8 cellular contexts compared by ENCODE assay signal in genomic region chr5:10441992-10442435, GRCh38. TPM values are rescaled to one million over a fixed set of nuclear protein-coding genes. Genes with fewer than 3 reads are reported as not detected.
DNase-seq lines count a peak whose midpoint lies in the region; ATAC-seq and TF ChIP-seq lines count a peak whose summit lies in the region.

No MANE protein-coding gene starts in this region.

- intact Hi-C loops in activated naive CD4-positive, alpha-beta T cell treated with anti-CD3 and anti-CD28 coated beads for 36 hours (cut with micrococcal nuclease), result loop anchor here (1.0 to 10.0 kb wide), 8 partner anchors 21 to 703 kb away; partner anchors contain the start of genes ANKRD33B, CCT5, DAP and MARCHF6
- intact Hi-C loops in prostate gland (cut with DNase I), result loop anchor here (5.0 kb wide), 1 partner anchor 160 kb away; no protein-coding TSS in a partner anchor

- H3K9me3 ChIP-seq in prostate gland, result no peaks in the 10 kb centered on the region

- no peaks in the 10 kb centered on the region for H3K9me3 Mint-ChIP-seq in activated naive CD4-positive, alpha-beta T cell treated with anti-CD3 and anti-CD28 coated beads for 36 hours

- H3K27me3 Mint-ChIP-seq in activated naive CD4-positive, alpha-beta T cell treated with anti-CD3 and anti-CD28 coated beads for 36 hours (ENCODE audit: low read depth), result peaks cover 2% of the 10 kb centered on the region

- in situ Hi-C loops in GM13976 (cut with MboI; ENCODE audit: low sequenced_read_pairs, unreplicated experiment), result no loop called here

- TF ChIP-seq CTCF in foreskin keratinocyte (conservative IDR thresholded peaks at IDR 0.05) (no peak), prostate gland (IDR thresholded peaks at IDR 0.05) (no peak), GM13976 (IDR thresholded peaks at IDR 0.05; ENCODE audit: borderline replicate concordance, control extremely low read depth, extremely low read depth, insufficient read depth, missing control alignments) (no peak)

- TF ChIP-seq POLR2A in prostate gland (IDR thresholded peaks at IDR 0.05), result no peak

- H3K27me3 ChIP-seq in foreskin keratinocyte, result peaks cover 9% of the 10 kb centered on the region
- no peaks in the 10 kb centered on the region for H3K27me3 ChIP-seq in prostate gland (replicated peaks; ENCODE audit: insufficient read depth)

- ATAC-seq in HG02938 (IDR thresholded peaks at IDR 0.05; ENCODE audit: unreplicated experiment), result peak; percentile 48
- ATAC-seq in SK-N-SH treated with all-trans-retinoic acid at 6 μM for 48 hours, result peak; percentile 77
- ATAC-seq in foreskin keratinocyte, result peak; percentile 75

- WGBS in prostate gland, result 1% methylated on average over 44 of the region's 44 CpGs

- H3K4me3 ChIP-seq in prostate gland, result peak overlapping the region; percentile 47 to 54

- H3K36me3 ChIP-seq in prostate gland, result no peaks in the 10 kb centered on the region

- H3K4me1 Mint-ChIP-seq in activated naive CD4-positive, alpha-beta T cell treated with anti-CD3 and anti-CD28 coated beads for 36 hours (ENCODE audit: low read depth), result peaks cover 37% of the 10 kb centered on the region

- no peak overlapping the region for H3K27ac Mint-ChIP-seq in activated naive CD4-positive, alpha-beta T cell treated with anti-CD3 and anti-CD28 coated beads for 36 hours

- CTCF ChIA-PET in activated naive CD4-positive, alpha-beta T cell treated with anti-CD3 and anti-CD28 coated beads for 36 hours (lab: Charles Lee), result interaction anchor here (2.9 to 3.9 kb wide), 2 partner anchors 11 to 158 kb away, joined by 10 to 19 read pairs; no protein-coding TSS in a partner anchor

- DNase-seq in activated naive CD4-positive, alpha-beta T cell treated with anti-CD3 and anti-CD28 coated beads for 36 hours, result peak; percentile 15
- DNase-seq in activated naive CD4-positive, alpha-beta T cell treated with Interleukin-2 at 50 U/mL for 16 hours, result no peak
- DNase-seq in foreskin keratinocyte (no peak), prostate gland (ENCODE audit: low spot score) (no peak), GM13976 (ENCODE audit: low spot score) (no peak), NCI-H146 treated with DMSO at 0.1 percent for 48 hours (lab: John Stamatoyannopoulos, UW; ENCODE audit: unreplicated experiment) (no peak)

- peak overlapping the region; percentile 74 for H3K4me3 Mint-ChIP-seq in activated naive CD4-positive, alpha-beta T cell treated with anti-CD3 and anti-CD28 coated beads for 36 hours

- H3K4me1 ChIP-seq in foreskin keratinocyte (no peaks in the 10 kb centered on the region), prostate gland (replicated peaks) (no peaks in the 10 kb centered on the region)

- H3K36me3 Mint-ChIP-seq in activated naive CD4-positive, alpha-beta T cell treated with anti-CD3 and anti-CD28 coated beads for 36 hours (ENCODE audit: low read depth), result peaks cover 1% of the 10 kb centered on the region

- H3K27ac ChIP-seq in foreskin keratinocyte (no peak overlapping the region), prostate gland (peak overlapping the region; percentile 61 to 78)

TF ChIP-seq in SK-N-SH treated with all-trans-retinoic acid at 6 μM for 48 hours, 23 proteins besides CTCF, POLR2A, EP300 and RAD21:
- TF ChIP-seq POU6F1 (CRISPR knock-in tag; IDR thresholded peaks at IDR 0.05; ENCODE audit: borderline replicate concordance, low read depth) (no peak), ZFP3 (CRISPR knock-in tag; IDR thresholded peaks at IDR 0.05) (no peak), CSDC2 (CRISPR knock-in tag; IDR thresholded peaks at IDR 0.05) (no peak), BACH2 (CRISPR knock-in tag; IDR thresholded peaks at IDR 0.05; ENCODE audit: borderline replicate concordance) (no peak), TOX (CRISPR knock-in tag; IDR thresholded peaks at IDR 0.05; ENCODE audit: borderline replicate concordance) (no peak), OSR1 (CRISPR knock-in tag; IDR thresholded peaks at IDR 0.05) (no peak), ESRRG (CRISPR knock-in tag; IDR thresholded peaks at IDR 0.05) (no peak), ZNF565 (CRISPR knock-in tag; conservative IDR thresholded peaks at IDR 0.05; ENCODE audit: low read depth) (no peak), TSHZ2 (CRISPR knock-in tag; IDR thresholded peaks at IDR 0.05) (no peak), SNAI2 (CRISPR knock-in tag; IDR thresholded peaks at IDR 0.05) (no peak), ZNF70 (CRISPR knock-in tag; IDR thresholded peaks at IDR 0.05) (no peak), ISL1 (CRISPR knock-in tag; IDR thresholded peaks at IDR 0.05) (no peak), TCF4 (CRISPR knock-in tag; IDR thresholded peaks at IDR 0.05; ENCODE audit: borderline replicate concordance) (no peak), ARNTL (CRISPR knock-in tag; IDR thresholded peaks at IDR 0.05; ENCODE audit: borderline replicate concordance, low read depth) (no peak)

RNA-seq across cellular contexts. Expression of gene ROPN1L, which starts 0.3 kb away (rescaled TPM):
- not detected for total RNA-seq in activated naive CD4-positive, alpha-beta T cell treated with anti-CD3 and anti-CD28 coated beads for 36 hours
- 0.17 and 0.18 TPM in 2 replicates for total RNA-seq in foreskin keratinocyte
- 0.17 and 0.19 TPM in 2 replicates for polyA plus RNA-seq in foreskin keratinocyte
- 10 to 100 TPM in 1 of 2 donors, not detected in 1; 34.9 TPM for total RNA-seq in prostate gland
